ENCODE assay signal across 1 cellular context in the genomic region with DNA sequence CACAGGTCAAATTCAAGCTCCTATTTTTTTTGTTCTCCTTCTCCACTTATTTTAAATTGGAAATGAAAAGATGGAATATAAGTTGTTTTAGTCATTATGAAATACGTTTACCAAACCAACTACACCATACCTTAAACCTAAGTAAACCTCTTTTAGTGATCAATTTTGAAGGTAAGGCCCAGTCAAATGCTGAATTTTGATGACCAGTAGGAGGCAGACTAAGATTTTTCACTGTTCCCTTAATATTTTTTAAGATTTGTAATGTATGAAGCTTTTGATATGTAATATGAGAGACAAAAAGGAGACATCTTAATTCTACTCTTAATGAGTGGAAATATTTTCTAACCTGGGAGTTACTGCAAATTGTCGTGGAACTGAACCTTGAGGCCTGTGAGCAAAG.
TF ChIP-seq lines count a peak whose summit lies in the region.

No MANE protein-coding gene starts in this region.

TF ChIP-seq in IMR-90, 13 proteins besides CTCF, POLR2A, EP300 and RAD21:
- TF ChIP-seq CHD1 (IDR thresholded peaks at IDR 0.05; ENCODE audit: low read depth, low read length), result no peak
- TF ChIP-seq MXI1 (IDR thresholded peaks at IDR 0.05; ENCODE audit: borderline replicate concordance, low read depth, low read length), result no peak
- no peak for TF ChIP-seq SMC3 (IDR thresholded peaks at IDR 0.05; ENCODE audit: low read depth, low read length)
- TF ChIP-seq, protein P1, sequence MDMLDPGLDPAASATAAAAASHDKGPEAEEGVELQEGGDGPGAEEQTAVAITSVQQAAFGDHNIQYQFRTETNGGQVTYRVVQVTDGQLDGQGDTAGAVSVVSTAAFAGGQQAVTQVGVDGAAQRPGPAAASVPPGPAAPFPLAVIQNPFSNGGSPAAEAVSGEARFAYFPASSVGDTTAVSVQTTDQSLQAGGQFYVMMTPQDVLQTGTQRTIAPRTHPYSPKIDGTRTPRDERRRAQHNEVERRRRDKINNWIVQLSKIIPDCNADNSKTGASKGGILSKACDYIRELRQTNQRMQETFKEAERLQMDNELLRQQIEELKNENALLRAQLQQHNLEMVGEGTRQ (IDR thresholded peaks at IDR 0.05; ENCODE audit: low read depth, low read length), result no peak
- no peak for TF ChIP-seq BHLHE40 (IDR thresholded peaks at IDR 0.05; ENCODE audit: low read depth, low read length)
- TF ChIP-seq FOS (IDR thresholded peaks at IDR 0.05; ENCODE audit: low read depth, low read length), result no peak
- TF ChIP-seq, protein P2, sequence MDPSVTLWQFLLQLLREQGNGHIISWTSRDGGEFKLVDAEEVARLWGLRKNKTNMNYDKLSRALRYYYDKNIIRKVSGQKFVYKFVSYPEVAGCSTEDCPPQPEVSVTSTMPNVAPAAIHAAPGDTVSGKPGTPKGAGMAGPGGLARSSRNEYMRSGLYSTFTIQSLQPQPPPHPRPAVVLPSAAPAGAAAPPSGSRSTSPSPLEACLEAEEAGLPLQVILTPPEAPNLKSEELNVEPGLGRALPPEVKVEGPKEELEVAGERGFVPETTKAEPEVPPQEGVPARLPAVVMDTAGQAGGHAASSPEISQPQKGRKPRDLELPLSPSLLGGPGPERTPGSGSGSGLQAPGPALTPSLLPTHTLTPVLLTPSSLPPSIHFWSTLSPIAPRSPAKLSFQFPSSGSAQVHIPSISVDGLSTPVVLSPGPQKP (IDR thresholded peaks at IDR 0.05; ENCODE audit: borderline replicate concordance, low read depth, low read length), result no peak
- no peak for TF ChIP-seq RCOR1 (IDR thresholded peaks at IDR 0.05; ENCODE audit: insufficient replicate concordance, low read length)
- no peak for TF ChIP-seq RFX5 (IDR thresholded peaks at IDR 0.05; ENCODE audit: low read depth, low read length)
- TF ChIP-seq CEBPB (IDR thresholded peaks at IDR 0.05; ENCODE audit: low read depth, low read length), result no peak
- no peak for TF ChIP-seq MAFK (IDR thresholded peaks at IDR 0.05; ENCODE audit: low read depth, low read length)
- TF ChIP-seq MAZ (IDR thresholded peaks at IDR 0.05; ENCODE audit: borderline replicate concordance, low read depth, low read length), result no peak
